21 cellular contexts compared by ENCODE assay signal in genomic region chr11:31141804-31142203, GRCh38.
A peak's percentile ranks its signal among the peaks of the same experiment; 100 is the strongest.
DNase-seq lines count a peak whose midpoint lies in the region; ATAC-seq and TF ChIP-seq lines count a peak whose summit lies in the region.
"Had no signal": no experiment of that assay in that cellular context is flagged by ENCODE, and none has a peak within 500 bp of the region (broad histone marks: within the 10 kb centered on the region; RNA-seq: fewer than 3 reads in every experiment).

No MANE protein-coding gene starts in this region.

- peaks cover 14% of the 10 kb centered on the region for H3K9me3 Mint-ChIP-seq in neural crest cell
- H3K9me3 Mint-ChIP-seq: activated CD4-positive, alpha-beta memory T cell treated with anti-CD3 and anti-CD28 coated beads for 36 hours had no signal

- H3K36me3 Mint-ChIP-seq in neural crest cell (ENCODE audit: low read depth): no peaks in the 10 kb centered on the region
- H3K36me3 Mint-ChIP-seq: activated CD4-positive, alpha-beta memory T cell treated with anti-CD3 and anti-CD28 coated beads for 36 hours; CD14-positive monocyte; naive thymus-derived CD4-positive, alpha-beta T cell had no signal

- H3K27ac Mint-ChIP-seq in neural crest cell (ENCODE audit: unreplicated experiment): peak overlapping the region; percentile 89
- H3K27ac Mint-ChIP-seq: activated CD4-positive, alpha-beta memory T cell treated with anti-CD3 and anti-CD28 coated beads for 36 hours; CD14-positive monocyte; dendritic cell treated with granulocyte-macrophage colony-stimulating factor and Interleukin-4, amounts not matched to agents 40 ng/mL and 50 ng/mL, for 4 days; naive thymus-derived CD4-positive, alpha-beta T cell had no signal

- TF ChIP-seq CTCF in neural crest cell (conservative IDR thresholded peaks at IDR 0.05): no peak
- no peak for TF ChIP-seq CTCF in GM20000 (IDR thresholded peaks at IDR 0.05; ENCODE audit: extremely low read depth, missing control alignments)

- no peaks in the 10 kb centered on the region for H3K27me3 Mint-ChIP-seq in neural crest cell (ENCODE audit: low read depth)
- H3K27me3 Mint-ChIP-seq: activated CD4-positive, alpha-beta memory T cell treated with anti-CD3 and anti-CD28 coated beads for 36 hours; dendritic cell treated with granulocyte-macrophage colony-stimulating factor and Interleukin-4, amounts not matched to agents 40 ng/mL and 50 ng/mL, for 4 days had no signal

- ATAC-seq in GM18870 (IDR thresholded peaks at IDR 0.05; ENCODE audit: unreplicated experiment): no peak
- ATAC-seq: K562; left cardiac atrium; naive thymus-derived CD4-positive, alpha-beta T cell had no signal

- H3K4me3 Mint-ChIP-seq in neural crest cell: peak overlapping the region; percentile 62
- H3K4me3 Mint-ChIP-seq: activated CD4-positive, alpha-beta memory T cell treated with anti-CD3 and anti-CD28 coated beads for 36 hours; CD14-positive monocyte; dendritic cell treated with granulocyte-macrophage colony-stimulating factor and Interleukin-4, amounts not matched to agents 40 ng/mL and 50 ng/mL, for 4 days; naive thymus-derived CD4-positive, alpha-beta T cell had no signal

- DNase-seq in COLO829 (ENCODE audit: low spot score) (peak; percentile 13), NCI-H1930 (lab: John Stamatoyannopoulos, UW) (peak; percentile 37 to 72), astrocyte of the hippocampus (ENCODE audit: low read depth, low spot score) (peak; percentile 25), neural crest cell (ENCODE audit: low read depth, low spot score) (peak; percentile 28), MV-4-11 (lab: John Stamatoyannopoulos, UW) (no peak), GM20000 (ENCODE audit: low spot score) (no peak)
- DNase-seq: activated CD4-positive, alpha-beta memory T cell treated with anti-CD3 and anti-CD28 coated beads for 36 hours; activated CD4-positive, CD25-positive, alpha-beta regulatory T cell; activated gamma-delta T cell; adrenal gland; DMS 273 treated with DMSO at 0.1 percent for 48 hours; left cardiac atrium; mesendoderm; MG63; naive thymus-derived CD4-positive, alpha-beta T cell; NCI-H1694 treated with DMSO at 0.1 percent for 48 hours; NCI-H524 treated with DMSO at 0.1 percent for 48 hours had no signal

- H3K4me1 Mint-ChIP-seq in neural crest cell: peaks cover 55% of the 10 kb centered on the region
- H3K4me1 Mint-ChIP-seq: CD14-positive monocyte; naive thymus-derived CD4-positive, alpha-beta T cell had no signal

Comparison
In these comparisons a context has a peak if more than half of its experiments do, and no peak if none do; other contexts are left out.
1. DNase-seq: peak in COLO829 (single experiment), NCI-H1930 (2 of 2), astrocyte of the hippocampus (single experiment) and neural crest cell (single experiment); none in MV-4-11 (single experiment) and GM20000 (single experiment).